ENCODE assay signal across 14 cellular contexts in the genomic region with DNA sequence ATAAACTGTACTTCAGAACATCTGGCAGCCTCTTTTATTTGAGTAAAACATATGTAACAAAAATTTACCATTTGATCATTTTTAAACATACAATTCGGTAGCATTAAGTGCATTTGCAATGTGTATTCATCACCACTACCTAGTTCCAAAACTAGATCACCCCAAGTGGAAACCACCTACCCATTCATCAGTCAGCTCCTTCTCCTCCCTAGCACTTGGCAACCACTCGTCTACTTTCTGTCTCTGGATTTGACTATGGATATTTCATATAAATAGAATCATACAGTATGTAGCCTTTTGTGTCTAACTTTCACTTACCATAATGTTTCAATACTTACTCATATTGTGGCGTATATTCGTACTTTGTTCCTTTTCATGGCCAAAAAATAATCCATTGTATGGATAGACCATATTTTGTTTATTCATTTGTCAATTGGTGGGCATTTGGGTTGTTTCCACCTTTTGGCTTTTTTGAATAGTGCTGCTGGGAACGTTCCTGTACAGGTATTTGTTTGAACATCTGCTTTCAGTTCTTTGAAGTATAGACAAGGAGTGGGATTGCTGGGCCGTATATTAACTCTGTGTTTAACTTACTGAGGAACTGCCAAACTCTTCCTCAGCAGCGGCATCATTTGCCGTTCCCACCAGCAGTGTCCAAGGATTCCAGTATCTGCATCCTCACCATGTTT. TPM values are rescaled to one million over a fixed set of nuclear protein-coding genes. Genes with fewer than 3 reads are reported as not detected.
A peak's percentile ranks its signal among the peaks of the same experiment; 100 is the strongest.
DNase-seq lines count a peak whose midpoint lies in the region; ATAC-seq and TF ChIP-seq lines count a peak whose summit lies in the region.
"Had no signal": no experiment of that assay in that cellular context is flagged by ENCODE, and none has a peak within 500 bp of the region (broad histone marks: within the 10 kb centered on the region; RNA-seq: fewer than 3 reads in every experiment).

No MANE protein-coding gene starts in this region.

- H3K4me1 Mint-ChIP-seq in CD4-positive, CD25-positive, alpha-beta regulatory T cell: peaks cover 4 to 22% (median 16%) of the 10 kb centered on the region in 4 donors

- H3K9ac ChIP-seq in mucosa of rectum (ENCODE audit: low read depth in 1 of 2, low read length in 2 of 2): no peak overlapping the region

- H3K27me3 ChIP-seq in CD4-positive, CD25-positive, alpha-beta regulatory T cell (ENCODE audit: control insufficient read depth, insufficient read depth, low read length): no peaks in the 10 kb centered on the region
- no peaks in the 10 kb centered on the region for H3K27me3 ChIP-seq in mucosa of rectum (ENCODE audit: control insufficient read depth in 2 of 2, insufficient read depth in 2 of 2, low read length in 2 of 2)
- H3K27me3 ChIP-seq in A673 (replicated peaks; ENCODE audit: insufficient read depth, low read depth, low read length, poor library complexity): no peaks in the 10 kb centered on the region
- H3K27me3 ChIP-seq: testis had no signal

- no peak for TF ChIP-seq CTCF in A673 (conservative IDR thresholded peaks at IDR 0.05; ENCODE audit: low read depth, low read length)

- peaks cover 18% of the 10 kb centered on the region for H3K36me3 ChIP-seq in CD4-positive, CD25-positive, alpha-beta regulatory T cell (ENCODE audit: control insufficient read depth, insufficient read depth, low read length)
- peaks cover 22 to 38% of the 10 kb centered on the region in 2 donors for H3K36me3 ChIP-seq in mucosa of rectum (ENCODE audit: control insufficient read depth in 2 of 2, insufficient read depth in 2 of 2, low read length in 2 of 2)
- H3K36me3 ChIP-seq in A673 (ENCODE audit: insufficient read depth, low read length, poor library complexity, severe bottlenecking): peaks cover 15% of the 10 kb centered on the region

- H3K4me3 ChIP-seq in CD4-positive, CD25-positive, alpha-beta regulatory T cell (ENCODE audit: low read depth, low read length): no peak overlapping the region
- H3K4me3 ChIP-seq in mucosa of rectum (ENCODE audit: low read length in 2 of 2) (peak overlapping the region in 1 of 2 donors; percentile 39), A673 (ENCODE audit: low read depth, low read length, poor library complexity, severe bottlenecking) (no peak overlapping the region)
- H3K4me3 ChIP-seq: testis had no signal

- peak overlapping the region; percentile 14 to 44 (median 36) for H3K27ac Mint-ChIP-seq in CD4-positive, CD25-positive, alpha-beta regulatory T cell

- CTCF ChIA-PET in A673 (lab: Charles Lee): no interaction called here

- no peak overlapping the region for H3K27ac ChIP-seq in CD4-positive, CD25-positive, alpha-beta regulatory T cell (ENCODE audit: insufficient read depth, low read length, poor library complexity, severe bottlenecking)
- H3K27ac ChIP-seq in mucosa of rectum (ENCODE audit: low read depth in 2 of 2, low read length in 2 of 2) (peak overlapping the region; percentile 44 to 46), A673 (ENCODE audit: low read depth, low read length, poor library complexity, severe bottlenecking) (no peak overlapping the region)
- H3K27ac ChIP-seq: testis had no signal

- H3K36me3 Mint-ChIP-seq in CD4-positive, CD25-positive, alpha-beta regulatory T cell: peaks cover 23% of the 10 kb centered on the region

- no peaks in the 10 kb centered on the region for H3K9me3 Mint-ChIP-seq in CD4-positive, CD25-positive, alpha-beta regulatory T cell

- ATAC-seq in CD4-positive, CD25-positive, alpha-beta regulatory T cell (ENCODE audit: low read depth in 2 of 2): no peak
- ATAC-seq in GM18517 (IDR thresholded peaks at IDR 0.05; ENCODE audit: unreplicated experiment): peak; percentile 5
- ATAC-seq: left colon had no signal

- no peak overlapping the region for H3K4me3 Mint-ChIP-seq in CD4-positive, CD25-positive, alpha-beta regulatory T cell
- H3K4me3 Mint-ChIP-seq: activated naive CD8-positive, alpha-beta T cell had no signal

- H3K4me1 ChIP-seq in CD4-positive, CD25-positive, alpha-beta regulatory T cell (ENCODE audit: control insufficient read depth, insufficient read depth, low read length, poor library complexity, severe bottlenecking): no peaks in the 10 kb centered on the region
- H3K4me1 ChIP-seq in mucosa of rectum (ENCODE audit: control insufficient read depth in 2 of 2, insufficient read depth in 2 of 2, low read length in 2 of 2) (peaks cover 16 to 32% of the 10 kb centered on the region in 2 donors), A673 (ENCODE audit: insufficient read depth, low read length, poor library complexity, severe bottlenecking) (peaks cover 17% of the 10 kb centered on the region)

- no peaks in the 10 kb centered on the region for H3K9me3 ChIP-seq in CD4-positive, CD25-positive, alpha-beta regulatory T cell (ENCODE audit: control insufficient read depth in 2 of 2, low read length in 2 of 2)
- H3K9me3 ChIP-seq in mucosa of rectum (ENCODE audit: control insufficient read depth in 2 of 2, low read length in 2 of 2) (no peaks in the 10 kb centered on the region), A673 (ENCODE audit: low read depth, low read length, poor library complexity, severe bottlenecking) (no peaks in the 10 kb centered on the region)
- H3K9me3 ChIP-seq: testis had no signal

- TF ChIP-seq POLR2A in Raji (IDR thresholded peaks at IDR 0.05; ENCODE audit: insufficient read depth, low read depth, low read length): peak; percentile 31; the same call in 1 of the 2 replicates

- no TSS peak for BruUV-seq in A673 (replicated peaks; lab: Mats Ljungman, UMichigan)

- POLR2A ChIA-PET in A673 (lab: Charles Lee; ENCODE audit: low non-redundant PET): no interaction called here

- intact Hi-C loops in A673 (cut with micrococcal nuclease; ENCODE audit: unreplicated experiment): no loop called here

- DNase-seq in CD4-positive, CD25-positive, alpha-beta regulatory T cell: no peak
- DNase-seq in middle frontal gyrus (ENCODE audit: extremely low spot score, low spot score): no peak
- no peak for DNase-seq in HCEC 1CT
- no peak for DNase-seq in A673 (ENCODE audit: low spot score)
- DNase-seq in NCI-H1092 (lab: John Stamatoyannopoulos, UW): no peak
- DNase-seq: activated CD4-positive, CD25-positive, alpha-beta regulatory T cell; KG1; left colon; stimulated activated CD4-positive, alpha-beta T cell treated with anti-CD3 and anti-CD28 coated beads, Interleukin-4, amount 100 ng/mL, for 1 hour; testis had no signal

- no peaks in the 10 kb centered on the region for H3K27me3 Mint-ChIP-seq in CD4-positive, CD25-positive, alpha-beta regulatory T cell
- H3K27me3 Mint-ChIP-seq: activated naive CD8-positive, alpha-beta T cell had no signal

RNA-seq across cellular contexts. Expression of a gene that starts 27.2 kb away (rescaled TPM):
- 31.2 TPM for total RNA-seq in CD4-positive, CD25-positive, alpha-beta regulatory T cell
- polyA plus RNA-seq in CD4-positive, CD25-positive, alpha-beta regulatory T cell: 100 to 1,000 TPM in 1 of 4 donors, 10 to 100 TPM in 3; 88.4 to 101 (median 94.5) TPM
- total RNA-seq in A673 (2021): 9.6 and 10.9 TPM in 2 replicates

Comparison
In these comparisons a context has a peak if more than half of its experiments do, and no peak if none do; other contexts are left out.
1. H3K27ac ChIP-seq: peak in mucosa of rectum (2 of 2); none in CD4-positive, CD25-positive, alpha-beta regulatory T cell (single experiment) and A673 (single experiment).